ENCODE assay signal across 9 cellular contexts in genomic region chr16:71367243-71367976, GRCh38. TPM values are rescaled to one million over a fixed set of nuclear protein-coding genes. Genes with fewer than 3 reads are reported as not detected.
DNase-seq lines count a peak whose midpoint lies in the region; ATAC-seq, FAIRE-seq and TF ChIP-seq lines count a peak whose summit lies in the region.
"Had no signal": no experiment of that assay in that cellular context is flagged by ENCODE, and none has a peak within 500 bp of the region (broad histone marks: within the 10 kb centered on the region; RNA-seq: fewer than 3 reads in every experiment).

No MANE protein-coding gene starts in this region.

- peak; percentile 43 for DNase-seq in COR-L47 (lab: John Stamatoyannopoulos, UW)
- DNase-seq in NCI-H460 (ENCODE audit: extremely low read depth, low read depth): peak; percentile 45
- peak; percentile 12 for DNase-seq in activated T-helper 2 cell treated with anti-CD3 and anti-CD28 coated beads, Interferon-gamma antibody, Interleukin-2, Interleukin-4, amounts not matched to agents 10 μg/mL and 5 μg/mL and 100 μg/mL, durations not matched to agents 14 hours and 24 hours and 36 hours (ENCODE audit: low spot score)
- no peak for DNase-seq in kidney
- DNase-seq in testis: peak; percentile 72

- H3K4me3 ChIP-seq in kidney (ENCODE audit: low read length in 2 of 2) (no peak overlapping the region), testis (no peak overlapping the region)
- H3K4me3 ChIP-seq: SK-N-MC had no signal

- H3K27me3 ChIP-seq in testis: no peaks in the 10 kb centered on the region

- H3K9me3 ChIP-seq in kidney (ENCODE audit: control insufficient read depth in 1 of 2, low read length in 2 of 2): no peaks in the 10 kb centered on the region
- H3K9me3 ChIP-seq in testis: no peaks in the 10 kb centered on the region

- no peaks in the 10 kb centered on the region for H3K4me1 ChIP-seq in kidney (ENCODE audit: control insufficient read depth in 1 of 2, insufficient read depth in 1 of 2, low read depth in 1 of 2, low read length in 2 of 2)
- H3K4me1 ChIP-seq in testis: no peaks in the 10 kb centered on the region

- H3K4me1 Mint-ChIP-seq in activated T-helper 2 cell treated with anti-CD3 and anti-CD28 coated beads, Interferon-gamma antibody, Interleukin-2, Interleukin-4, amounts not matched to agents 10 μg/mL and 5 μg/mL and 100 μg/mL, durations not matched to agents 14 hours and 24 hours and 36 hours (ENCODE audit: low read depth): no peaks in the 10 kb centered on the region

- no peaks in the 10 kb centered on the region for H3K36me3 Mint-ChIP-seq in activated T-helper 2 cell treated with anti-CD3 and anti-CD28 coated beads, Interferon-gamma antibody, Interleukin-2, Interleukin-4, amounts not matched to agents 10 μg/mL and 5 μg/mL and 100 μg/mL, durations not matched to agents 14 hours and 24 hours and 36 hours (ENCODE audit: low read depth)

- H3K36me3 ChIP-seq in kidney (ENCODE audit: control insufficient read depth in 1 of 2, insufficient read depth in 2 of 2, low read length in 2 of 2) (no peaks in the 10 kb centered on the region), testis (ENCODE audit: low read depth, missing control alignments) (no peaks in the 10 kb centered on the region)

- ATAC-seq in GM19351 (IDR thresholded peaks at IDR 0.05; ENCODE audit: unreplicated experiment) (peak; percentile 74), HG03135 (IDR thresholded peaks at IDR 0.05; ENCODE audit: unreplicated experiment) (no peak), HG03469 (IDR thresholded peaks at IDR 0.05; ENCODE audit: unreplicated experiment) (no peak)

- H3K4me3 Mint-ChIP-seq in activated T-helper 2 cell treated with anti-CD3 and anti-CD28 coated beads, Interferon-gamma antibody, Interleukin-2, Interleukin-4, amounts not matched to agents 10 μg/mL and 5 μg/mL and 100 μg/mL, durations not matched to agents 14 hours and 24 hours and 36 hours (ENCODE audit: low read depth): no peak overlapping the region

- H3K27me3 Mint-ChIP-seq in activated T-helper 2 cell treated with anti-CD3 and anti-CD28 coated beads, Interferon-gamma antibody, Interleukin-2, Interleukin-4, amounts not matched to agents 10 μg/mL and 5 μg/mL and 100 μg/mL, durations not matched to agents 14 hours and 24 hours and 36 hours (ENCODE audit: low read depth): no peaks in the 10 kb centered on the region

- no peak overlapping the region for H3K9ac ChIP-seq in kidney (ENCODE audit: low read length in 2 of 2)

- FAIRE-seq in kidney (lab: Jason Lieb, UNC): no peak

- H3K9me3 Mint-ChIP-seq in activated T-helper 2 cell treated with anti-CD3 and anti-CD28 coated beads, Interferon-gamma antibody, Interleukin-2, Interleukin-4, amounts not matched to agents 10 μg/mL and 5 μg/mL and 100 μg/mL, durations not matched to agents 14 hours and 24 hours and 36 hours: no peaks in the 10 kb centered on the region

- TF ChIP-seq CTCF in kidney (IDR thresholded peaks at IDR 0.05; ENCODE audit: borderline replicate concordance, extremely low read depth, insufficient read depth): peak; percentile 17
- peak in 2 of 3 experiments; percentile 7 to 29 for TF ChIP-seq CTCF in testis (IDR thresholded peaks at IDR 0.05)

- no peak overlapping the region for H3K27ac Mint-ChIP-seq in activated T-helper 2 cell treated with anti-CD3 and anti-CD28 coated beads, Interferon-gamma antibody, Interleukin-2, Interleukin-4, amounts not matched to agents 10 μg/mL and 5 μg/mL and 100 μg/mL, durations not matched to agents 14 hours and 24 hours and 36 hours

- no peak for TF ChIP-seq POLR2A in testis (IDR thresholded peaks at IDR 0.05)

- WGBS in testis, 2 donors: 70 to 82% methylated on average over 8 to 12 of the region's 12 CpGs

- H3K27ac ChIP-seq in kidney (ENCODE audit: low read depth in 2 of 2, low read length in 2 of 2): no peak overlapping the region
- H3K27ac ChIP-seq in testis: no peak overlapping the region
- H3K27ac ChIP-seq: SK-N-MC had no signal

- intact Hi-C loops in activated T-helper 2 cell treated with anti-CD3 and anti-CD28 coated beads, Interferon-gamma antibody, Interleukin-2, Interleukin-4, amounts not matched to agents 10 μg/mL and 5 μg/mL and 100 μg/mL, durations not matched to agents 14 hours and 24 hours and 36 hours (cut with micrococcal nuclease): no loop called here
- intact Hi-C loops in kidney (cut with DNase I): no loop called here
- intact Hi-C loops in testis (cut with DNase I; ENCODE audit: low total_unique reads): no loop called here

RNA-seq across cellular contexts. Expression of gene CALB2, which starts 8.9 kb away (rescaled TPM):
- total RNA-seq in NCI-H460 (2014; rRNA removed; shearing (Covaris generic)): 1.6 TPM in 2 replicates
- 7.2 and 9.2 TPM in 2 replicates for polyA plus RNA-seq in NCI-H460 (2014; cell fraction: nucleus; rRNA removed)
- not detected in 2 replicates for total RNA-seq in activated T-helper 2 cell treated with anti-CD3 and anti-CD28 coated beads, Interferon-gamma antibody, Interleukin-2, Interleukin-4, amounts not matched to agents 10 μg/mL and 5 μg/mL and 100 μg/mL, durations not matched to agents 14 hours and 24 hours and 36 hours
- total RNA-seq in kidney: 1.4 TPM
- not detected for polyA plus RNA-seq in kidney (ENCODE audit: insufficient read depth, low read depth, low replicate concordance)
- 1 to 10 TPM; 3.6 to 5.1 TPM for total RNA-seq in testis
- polyA plus RNA-seq in testis (ENCODE audit: insufficient read depth, low read depth, low replicate concordance): 53.2 TPM
